15 cellular contexts compared by ENCODE assay signal in genomic region chr16:81635336-81635947, GRCh38.
DNase-seq lines count a peak whose midpoint lies in the region; ATAC-seq and TF ChIP-seq lines count a peak whose summit lies in the region.
"Had no signal": no experiment of that assay in that cellular context is flagged by ENCODE, and none has a peak within 500 bp of the region (broad histone marks: within the 10 kb centered on the region; RNA-seq: fewer than 3 reads in every experiment).

No MANE protein-coding gene starts in this region.

- H3K4me3 ChIP-seq in breast epithelium (no peak overlapping the region), endodermal cell (ENCODE audit: low read length) (peak overlapping the region; percentile 57), vagina (no peak overlapping the region)
- H3K4me3 ChIP-seq: stomach had no signal

- no peak for ATAC-seq in GM18907 (IDR thresholded peaks at IDR 0.05; ENCODE audit: unreplicated experiment)
- ATAC-seq: left cardiac atrium had no signal

- no peaks in the 10 kb centered on the region for H3K27me3 ChIP-seq in breast epithelium
- no peaks in the 10 kb centered on the region for H3K27me3 ChIP-seq in endodermal cell (ENCODE audit: control insufficient read depth, insufficient read depth, low read length, poor library complexity, severe bottlenecking)
- H3K27me3 ChIP-seq in vagina: no peaks in the 10 kb centered on the region
- H3K27me3 ChIP-seq: stomach had no signal

- CTCF ChIA-PET in MCF 10A (lab: Yijun Ruan, JAX): interaction anchor here (0.7 kb wide), 1 partner anchor 206 kb away, joined by 3 read pairs; no protein-coding TSS in a partner anchor

- H3K9ac ChIP-seq in endodermal cell (ENCODE audit: extremely low read depth, low read length, poor library complexity, severe bottlenecking): no peak overlapping the region

- TF ChIP-seq POLR2A in breast epithelium (IDR thresholded peaks at IDR 0.05) (no peak), vagina (IDR thresholded peaks at IDR 0.05) (no peak)

- peaks cover 7% of the 10 kb centered on the region for H3K4me1 Mint-ChIP-seq in MCF 10A (ENCODE audit: insufficient read depth, unreplicated experiment)
- peaks cover 56% of the 10 kb centered on the region for H3K4me1 Mint-ChIP-seq in endodermal cell

- H3K27ac Mint-ChIP-seq in MCF 10A (ENCODE audit: low read depth, unreplicated experiment) (no peak overlapping the region), endodermal cell (peak overlapping the region; percentile 74)

- no peak for TF ChIP-seq CTCF in breast epithelium (IDR thresholded peaks at IDR 0.05)
- no peak for TF ChIP-seq CTCF in MCF 10A (IDR thresholded peaks at IDR 0.05; ENCODE audit: unreplicated experiment)
- TF ChIP-seq CTCF in endodermal cell (conservative IDR thresholded peaks at IDR 0.05): no peak
- no peak for TF ChIP-seq CTCF in vagina (IDR thresholded peaks at IDR 0.05)

- H3K4me3 Mint-ChIP-seq in MCF 10A (ENCODE audit: unreplicated experiment) (no peak overlapping the region), endodermal cell (peak overlapping the region; percentile 36)
- H3K4me3 Mint-ChIP-seq: T-helper 1 cell treated with Interleukin-12 subunit alpha and Interleukin-12 subunit beta and Interleukin-4 antibody, amounts not matched to agents 30 μg/mL and 1 μg/mL, for 36 hours had no signal

- H3K27ac ChIP-seq in breast epithelium (peak overlapping the region; percentile 60 to 76), endodermal cell (ENCODE audit: low read depth, low read length) (no peak overlapping the region), vagina (peak overlapping the region; percentile 44)

- H3K4me1 ChIP-seq in breast epithelium (peaks cover 0 to 6% of the 10 kb centered on the region in 2 donors), endodermal cell (ENCODE audit: control insufficient read depth, insufficient read depth, low read length) (peaks cover 26% of the 10 kb centered on the region), vagina (peaks cover 63% of the 10 kb centered on the region)

- H3K27me3 Mint-ChIP-seq in MCF 10A (ENCODE audit: insufficient read depth, unreplicated experiment) (no peaks in the 10 kb centered on the region), endodermal cell (ENCODE audit: insufficient read depth) (no peaks in the 10 kb centered on the region)

- intact Hi-C loops in breast epithelium (cut with DNase I; ENCODE audit: low total_unique reads) (no loop called here), MCF 10A (cut with micrococcal nuclease) (no loop called here), vagina (cut with DNase I) (no loop called here)

- DNase-seq in breast epithelium (ENCODE audit: low spot score in 2 of 2): no peak
- no peak for DNase-seq in MCF 10A (ENCODE audit: unreplicated experiment)
- DNase-seq in NCI-H345 treated with DMSO at 0.1 percent for 48 hours (lab: John Stamatoyannopoulos, UW; ENCODE audit: unreplicated experiment): peak; percentile 78
- DNase-seq in endodermal cell: no peak
- no peak for DNase-seq in vagina (ENCODE audit: extremely low spot score in 2 of 2)
- no peak for DNase-seq in SKM-1 treated with dmso at 0.1 percent for 144 hours (lab: John Stamatoyannopoulos, UW; ENCODE audit: unreplicated experiment)
- no peak for DNase-seq in hepatic stellate cell (ENCODE audit: low spot score)
- DNase-seq: ACHN; activated CD8-positive, alpha-beta memory T cell treated with anti-CD3 and anti-CD28 coated beads for 24 hours; activated effector memory CD4-positive, alpha-beta T cell treated with anti-CD3 and anti-CD28 coated beads, Interleukin-2, amount 50 U/mL, for 16 hours; EL; left cardiac atrium; stomach had no signal

- no TSS peak for BruUV-seq in MCF 10A (replicated peaks; lab: Mats Ljungman, UMichigan)

- 88 to 92% methylated on average over 6 to 12 of the region's 12 CpGs for WGBS in endodermal cell (ENCODE audit: insufficient coverage in 1 of 2, insufficient read length in 1 of 2), 2 experiments

- no peaks in the 10 kb centered on the region for H3K36me3 ChIP-seq in breast epithelium
- H3K36me3 ChIP-seq in endodermal cell (ENCODE audit: control insufficient read depth, insufficient read depth, low read length): no peaks in the 10 kb centered on the region
- H3K36me3 ChIP-seq in vagina: no peaks in the 10 kb centered on the region
- H3K36me3 ChIP-seq: stomach had no signal

- no peaks in the 10 kb centered on the region for H3K9me3 ChIP-seq in breast epithelium
- H3K9me3 ChIP-seq in endodermal cell (ENCODE audit: control insufficient read depth, low read length): no peaks in the 10 kb centered on the region
- H3K9me3 ChIP-seq in vagina: no peaks in the 10 kb centered on the region
- H3K9me3 ChIP-seq: stomach had no signal

- H3K36me3 Mint-ChIP-seq in MCF 10A (ENCODE audit: insufficient read depth, unreplicated experiment): peaks cover 5% of the 10 kb centered on the region
- no peaks in the 10 kb centered on the region for H3K36me3 Mint-ChIP-seq in endodermal cell (ENCODE audit: low read depth)

- POLR2A ChIA-PET in MCF 10A (lab: Yijun Ruan, JAX): no interaction called here

- H3K9me3 Mint-ChIP-seq in MCF 10A (ENCODE audit: unreplicated experiment): no peaks in the 10 kb centered on the region
- H3K9me3 Mint-ChIP-seq in endodermal cell: no peaks in the 10 kb centered on the region
- H3K9me3 Mint-ChIP-seq: T-helper 1 cell treated with Interleukin-12 subunit alpha and Interleukin-12 subunit beta and Interleukin-4 antibody, amounts not matched to agents 30 μg/mL and 1 μg/mL, for 36 hours had no signal
